26 cellular contexts compared by ENCODE assay signal in genomic region chr5:113347572-113347971, GRCh38.
"Had no signal": no experiment of that assay in that cellular context is flagged by ENCODE, and none has a peak within 500 bp of the region (broad histone marks: within the 10 kb centered on the region; RNA-seq: fewer than 3 reads in every experiment).

No MANE protein-coding gene starts in this region.

- H3K4me1 ChIP-seq: stomach, testis, thyroid gland, tibial nerve, transverse colon, upper lobe of left lung, upper lobe of right lung, uterus had no signal

- H3K27me3 ChIP-seq: suprapubic skin, testis, thyroid gland, tibial artery, tibial nerve, transverse colon, upper lobe of left lung, upper lobe of right lung, uterus, vagina had no signal

- ATAC-seq: stimulated activated effector memory CD8-positive, alpha-beta T cell treated with anti-CD3 and anti-CD28 coated beads, Interleukin-12 subunit alpha, Interleukin-12 subunit beta, amount 100 ng/mL, for 72 hours; stimulated activated memory B cell treated with anti-CD40 and anti-IgM and Interleukin-4, amounts not matched to agents 10 μg/mL and 1 μg/mL and 100 μg/mL, for 72 hours; stimulated activated naive B cell treated with anti-CD40 and anti-IgM and Interleukin-4, amounts not matched to agents 10 μg/mL and 1 μg/mL and 100 μg/mL, for 72 hours; stimulated activated naive CD8-positive, alpha-beta T cell treated with anti-CD3 and anti-CD28 coated beads, Interleukin-15, amount 100 ng/mL, for 72 hours; stimulated activated naive CD8-positive, alpha-beta T cell treated with anti-CD3 and anti-CD28 coated beads, Interleukin-15, Interleukin-2, amounts not matched to agents 100 U/mL and 50 U/mL, for 24 hours; upper lobe of right lung had no signal

- H3K4me3 ChIP-seq: stomach, suprapubic skin, testis, thoracic aorta, thyroid gland, tibial artery, tibial nerve, transverse colon, upper lobe of left lung, upper lobe of right lung, uterus, vagina had no signal

- H3K27ac ChIP-seq: stomach, suprapubic skin, testis, thoracic aorta, thyroid gland, tibial artery, tibial nerve, transverse colon, upper lobe of left lung, upper lobe of right lung, uterus, vagina had no signal

- H3K9me3 ChIP-seq: stomach, suprapubic skin, testis, thoracic aorta, thyroid gland, tibial artery, upper lobe of left lung, upper lobe of right lung, uterus, vagina had no signal

- FAIRE-seq: urothelium cell line had no signal

- H3K36me3 ChIP-seq: stomach, suprapubic skin, thoracic aorta, thyroid gland, tibial artery, tibial nerve, transverse colon, upper lobe of left lung, upper lobe of right lung, uterus, vagina had no signal

- DNase-seq: stimulated activated CD4-positive, alpha-beta T cell treated with anti-CD3 and anti-CD28 coated beads, Interleukin-2, amount 100 ng/mL, for 48 hours; stimulated activated CD4-positive, alpha-beta T cell treated with anti-CD3 and anti-CD28 coated beads, Interleukin-4, amount 100 ng/mL, for 1 hour; stimulated activated CD4-positive, alpha-beta T cell treated with anti-CD3 and anti-CD28 coated beads, Interleukin-4, amount 100 ng/mL, for 4 hours; stimulated activated CD8-positive, alpha-beta memory T cell treated with anti-CD3 and anti-CD28 coated beads, Interleukin-4, amount 100 ng/mL, for 48 hours; stimulated activated naive B cell treated with anti-CD40 and anti-IgM and Interleukin-4, amounts not matched to agents 10 μg/mL and 1 μg/mL and 100 μg/mL, for 72 hours; stimulated activated naive CD4-positive, alpha-beta T cell; stimulated activated naive CD4-positive, alpha-beta T cell treated with Interleukin-2 at 50 U/mL for 16 hours; stimulated activated naive CD8-positive, alpha-beta T cell treated with anti-CD3 and anti-CD28 coated beads, Interleukin-15, amount 100 ng/mL, for 72 hours; stimulated activated naive CD8-positive, alpha-beta T cell treated with anti-CD3 and anti-CD28 coated beads, Interleukin-15, Interleukin-2, amounts not matched to agents 100 U/mL and 50 U/mL, for 24 hours; stomach; substantia nigra; testis; thyroid gland; tibial artery; transverse colon; trophoblast cell; upper lobe of left lung; upper lobe of right lung; uterus had no signal
